3 cellular contexts compared by ENCODE assay signal in genomic region chr15:27121672-27122071, GRCh38.
"Had no signal": no experiment of that assay in that cellular context is flagged by ENCODE, and none has a peak within 500 bp of the region (broad histone marks: within the 10 kb centered on the region; RNA-seq: fewer than 3 reads in every experiment).

No MANE protein-coding gene starts in this region.

- ATAC-seq: GM12878 had no signal

- DNase-seq: GDM1, GF-D8 had no signal

- H3K4me3 ChIP-seq: GM12878 had no signal
